ENCODE assay signal across 8 cellular contexts in genomic region chr12:111429760-111430417, GRCh38. TPM values are rescaled to one million over a fixed set of nuclear protein-coding genes. Genes with fewer than 3 reads are reported as not detected.
A peak's percentile ranks its signal among the peaks of the same experiment; 100 is the strongest.
DNase-seq lines count a peak whose midpoint lies in the region; ATAC-seq and TF ChIP-seq lines count a peak whose summit lies in the region.

No MANE protein-coding gene starts in this region.

- H3K9me3 ChIP-seq in KOPT-K1 (ENCODE audit: insufficient read depth, low read length, poor library complexity, severe bottlenecking), result no peaks in the 10 kb centered on the region
- H3K9me3 ChIP-seq in left lung, result no peaks in the 10 kb centered on the region

- H3K4me3 Mint-ChIP-seq in activated T-cell treated with anti-CD3 and anti-CD28 coated beads, Interleukin-2, amount 50 U/mL, for 4 hours, result peak overlapping the region; percentile 86

- peaks cover 95% of the 10 kb centered on the region for H3K4me1 Mint-ChIP-seq in activated T-cell treated with anti-CD3 and anti-CD28 coated beads, Interleukin-2, amount 50 U/mL, for 4 hours (ENCODE audit: low read depth)

- H3K27ac ChIP-seq in KOPT-K1 (ENCODE audit: low read depth, low read length, poor library complexity, severe bottlenecking) (peak overlapping the region; percentile 85), left lung (peak overlapping the region; percentile 64 to 69), temporal lobe (ENCODE audit: low read depth, low read length) (peak overlapping the region; percentile 27)

- H3K9me3 Mint-ChIP-seq in activated T-cell treated with anti-CD3 and anti-CD28 coated beads, Interleukin-2, amount 50 U/mL, for 4 hours, result no peaks in the 10 kb centered on the region

- peaks cover 13% of the 10 kb centered on the region for H3K36me3 Mint-ChIP-seq in activated T-cell treated with anti-CD3 and anti-CD28 coated beads, Interleukin-2, amount 50 U/mL, for 4 hours (ENCODE audit: insufficient read depth)

- peak; percentile 11 to 16 for ATAC-seq in activated T-cell treated with anti-CD3 and anti-CD28 coated beads, Interleukin-2, amount 50 U/mL, for 4 hours
- ATAC-seq in left lung (no peak), GM18502 (IDR thresholded peaks at IDR 0.05; ENCODE audit: poor library complexity, unreplicated experiment) (no peak), HG02885 (IDR thresholded peaks at IDR 0.05; ENCODE audit: poor library complexity, unreplicated experiment) (no peak)

- intact Hi-C loops in left lung (cut with DNase I), result no loop called here

- H3K4me1 ChIP-seq in left lung, result peaks cover 37 to 100% of the 10 kb centered on the region in 2 donors

- DNase-seq in activated T-cell treated with anti-CD3 and anti-CD28 coated beads, Interleukin-2, amount 50 U/mL, for 4 hours, result peak; percentile 59
- no peak for DNase-seq in left lung
- DNase-seq in AG20443 (ENCODE audit: low spot score), result no peak
- no peak for DNase-seq in SHP77 treated with DMSO at 0.1 percent for 48 hours (lab: John Stamatoyannopoulos, UW)

- H3K4me3 ChIP-seq in left lung, result peak overlapping the region in 1 of 2 donors; percentile 6

- H3K36me3 ChIP-seq in KOPT-K1 (ENCODE audit: insufficient read depth, low read length), result no peaks in the 10 kb centered on the region
- H3K36me3 ChIP-seq in left lung, result no peaks in the 10 kb centered on the region

- H3K27me3 Mint-ChIP-seq in activated T-cell treated with anti-CD3 and anti-CD28 coated beads, Interleukin-2, amount 50 U/mL, for 4 hours (ENCODE audit: low read depth), result no peaks in the 10 kb centered on the region

- no peaks in the 10 kb centered on the region for H3K27me3 ChIP-seq in left lung

- TF ChIP-seq CTCF in left lung (IDR thresholded peaks at IDR 0.05), result no peak

RNA-seq across cellular contexts. Expression of gene SH2B3, which starts 24.2 kb away (rescaled TPM):
- total RNA-seq in activated T-cell treated with anti-CD3 and anti-CD28 coated beads, Interleukin-2, amount 50 U/mL, for 4 hours, result 10 to 100 TPM; 32.7 to 37.8 (median 35.9) TPM
- total RNA-seq in left lung, result 10 to 100 TPM; 26.9 to 42.0 TPM
- 3.0 TPM for total RNA-seq in temporal lobe

Comparison
In these comparisons a context has a peak if more than half of its experiments do, and no peak if none do; other contexts are left out.
1. H3K27ac ChIP-seq: peak in every context shown above with its lines; median percentile 85 in KOPT-K1; 66 in left lung; 27 in temporal lobe.
2. ATAC-seq: peak in activated T-cell treated with anti-CD3 and anti-CD28 coated beads, Interleukin-2, amount 50 U/mL, for 4 hours (2 of 2); none in left lung (single experiment), GM18502 (single experiment) and HG02885 (single experiment).